10 cellular contexts compared by ENCODE assay signal in the genomic region with DNA sequence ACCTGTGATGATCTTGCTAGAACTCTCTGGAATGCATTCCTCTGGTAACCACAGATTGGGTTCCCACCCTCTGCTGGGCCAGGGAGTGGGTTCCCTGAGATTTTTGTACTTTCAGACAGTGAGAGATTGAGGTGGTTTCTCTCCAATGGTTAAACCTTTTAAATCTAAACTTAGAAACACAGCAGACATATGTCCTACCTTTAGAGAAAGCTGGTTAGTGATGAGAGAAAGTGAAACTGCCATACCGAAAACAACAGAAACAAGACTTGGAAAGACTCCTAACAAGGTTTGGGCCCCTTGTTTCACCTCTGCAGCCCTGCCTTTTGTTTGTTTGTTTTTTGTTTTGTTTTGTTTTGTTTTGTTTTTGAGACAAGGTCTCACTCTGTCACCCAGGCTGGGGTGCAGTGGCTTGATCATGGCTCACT. TPM values are rescaled to one million over a fixed set of nuclear protein-coding genes. Genes with fewer than 3 reads are reported as not detected.
DNase-seq lines count a peak whose midpoint lies in the region; ATAC-seq and TF ChIP-seq lines count a peak whose summit lies in the region.
"Had no signal": no experiment of that assay in that cellular context is flagged by ENCODE, and none has a peak within 500 bp of the region (broad histone marks: within the 10 kb centered on the region; RNA-seq: fewer than 3 reads in every experiment).

No MANE protein-coding gene starts in this region.

- POLR2A ChIA-PET in activated CD8-positive, alpha-beta T cell treated with anti-CD3 and anti-CD28 coated beads for 36 hours (lab: Charles Lee) = interaction anchor here (1.0 kb wide), 1 partner anchor 76 kb away, joined by 5 read pairs; no protein-coding TSS in a partner anchor

- no peaks in the 10 kb centered on the region for H3K9me3 Mint-ChIP-seq in activated CD8-positive, alpha-beta T cell treated with anti-CD3 and anti-CD28 coated beads for 36 hours

- no peaks in the 10 kb centered on the region for H3K27me3 Mint-ChIP-seq in activated CD8-positive, alpha-beta T cell treated with anti-CD3 and anti-CD28 coated beads for 36 hours

- H3K27me3 ChIP-seq in HAP-1 (ENCODE audit: low read depth) = peaks cover 2% of the 10 kb centered on the region; the same call in 1 of the 2 replicates

- CTCF ChIA-PET in activated CD8-positive, alpha-beta T cell treated with anti-CD3 and anti-CD28 coated beads for 36 hours (lab: Charles Lee) = interaction anchor here (1.0 to 1.1 kb wide), 4 partner anchors 9 to 558 kb away, joined by 3 to 5 read pairs (median 3); a partner anchor contains a TSS

- peak overlapping the region; percentile 57 for H3K27ac Mint-ChIP-seq in activated CD8-positive, alpha-beta T cell treated with anti-CD3 and anti-CD28 coated beads for 36 hours

- H3K4me1 Mint-ChIP-seq in activated CD8-positive, alpha-beta T cell treated with anti-CD3 and anti-CD28 coated beads for 36 hours (ENCODE audit: low read depth) = peaks cover 13% of the 10 kb centered on the region

- no peak overlapping the region for H3K4me3 Mint-ChIP-seq in activated CD8-positive, alpha-beta T cell treated with anti-CD3 and anti-CD28 coated beads for 36 hours

- no peaks in the 10 kb centered on the region for H3K36me3 ChIP-seq in HAP-1 (replicated peaks)

- in situ Hi-C loops in HAP-1 (cut with MboI; ENCODE audit: low sequenced_read_pairs) = no loop called here

- no peaks in the 10 kb centered on the region for H3K4me1 ChIP-seq in HAP-1

- no peak for DNase-seq in activated CD8-positive, alpha-beta T cell treated with anti-CD3 and anti-CD28 coated beads for 36 hours
- DNase-seq in DMS53 treated with DMSO at 0.1 percent for 48 hours (lab: John Stamatoyannopoulos, UW; ENCODE audit: unreplicated experiment) (no peak), HAP-1 (ENCODE audit: low spot score in 2 of 2) (no peak), HuH-7.5 (ENCODE audit: low spot score) (no peak)
- DNase-seq in activated CD4-positive, CD25-positive, alpha-beta regulatory T cell treated with anti-CD3 and anti-CD28 coated beads, Interleukin-2, amount 50 U/mL, for 72 hours = no peak
- DNase-seq: activated CD4-positive, alpha-beta T cell treated with anti-CD3 and anti-CD28 coated beads for 1 hour; NK-92 treated with Interleukin-12 subunit alpha and Interleukin-12 subunit beta, amount 100 ng/mL, for 24 hours had no signal

- intact Hi-C loops in activated CD8-positive, alpha-beta T cell treated with anti-CD3 and anti-CD28 coated beads for 36 hours (cut with micrococcal nuclease) = no loop called here

- H3K36me3 Mint-ChIP-seq in activated CD8-positive, alpha-beta T cell treated with anti-CD3 and anti-CD28 coated beads for 36 hours (ENCODE audit: low read depth) = no peaks in the 10 kb centered on the region

- no peaks in the 10 kb centered on the region for H3K9me3 ChIP-seq in HAP-1

- TF ChIP-seq CTCF in activated CD8-positive, alpha-beta T cell treated with anti-CD3 and anti-CD28 coated beads for 36 hours (IDR thresholded peaks at IDR 0.05) = no peak

- ATAC-seq in GM18508 (IDR thresholded peaks at IDR 0.05; ENCODE audit: insufficient read depth, unreplicated experiment) = peak; percentile 91
- ATAC-seq in GM19463 (IDR thresholded peaks at IDR 0.05; ENCODE audit: unreplicated experiment) = peak; percentile 95
- peak; percentile 92 for ATAC-seq in HG03064 (IDR thresholded peaks at IDR 0.05; ENCODE audit: low read depth, unreplicated experiment)
- ATAC-seq in activated CD8-positive, alpha-beta T cell treated with anti-CD3 and anti-CD28 coated beads for 36 hours = peak; percentile 68

- H3K4me3 ChIP-seq in HAP-1 = no peak overlapping the region

RNA-seq across cellular contexts. Expression of a gene that starts 9.7 kb away (rescaled TPM):
- total RNA-seq in activated CD8-positive, alpha-beta T cell treated with anti-CD3 and anti-CD28 coated beads for 36 hours = 10 to 100 TPM; 10.5 to 10.9 TPM
